In genomic region chr11:124875401-124875800, GRCh38 we compare ENCODE assay signal across 8 cellular contexts. TPM values are rescaled to one million over a fixed set of nuclear protein-coding genes. Genes with fewer than 3 reads are reported as not detected.
A peak's percentile ranks its signal among the peaks of the same experiment; 100 is the strongest.
DNase-seq lines count a peak whose midpoint lies in the region; ATAC-seq and TF ChIP-seq lines count a peak whose summit lies in the region.

No MANE protein-coding gene starts in this region.

- H3K36me3 Mint-ChIP-seq in stimulated activated naive CD8-positive, alpha-beta T cell treated with anti-CD3 and anti-CD28 coated beads, Interleukin-15, Interleukin-2, amounts not matched to agents 100 ng/mL and 50 ng/mL, for 24 hours (ENCODE audit: low read depth): no peaks in the 10 kb centered on the region

- H3K4me3 Mint-ChIP-seq in stimulated activated naive CD8-positive, alpha-beta T cell treated with anti-CD3 and anti-CD28 coated beads, Interleukin-15, Interleukin-2, amounts not matched to agents 100 ng/mL and 50 ng/mL, for 24 hours: peak overlapping the region; percentile 60

- no peak for ATAC-seq in stimulated activated naive CD8-positive, alpha-beta T cell treated with anti-CD3 and anti-CD28 coated beads, Interleukin-15, Interleukin-2, amounts not matched to agents 100 U/mL and 50 U/mL, for 24 hours

- TF ChIP-seq CTCF in astrocyte of the cerebellum (IDR thresholded peaks at IDR 0.05; ENCODE audit: low read depth, low read length, missing control alignments): no peak

- in situ Hi-C loops in astrocyte of the cerebellum (cut with HindIII; ENCODE audit: low sequenced_read_pairs): no loop called here

- peaks cover 39% of the 10 kb centered on the region for H3K27me3 Mint-ChIP-seq in stimulated activated naive CD8-positive, alpha-beta T cell treated with anti-CD3 and anti-CD28 coated beads, Interleukin-15, Interleukin-2, amounts not matched to agents 100 ng/mL and 50 ng/mL, for 24 hours

- intact Hi-C loops in cardiac septum (cut with DNase I): loop anchor here (5.0 kb wide), 1 partner anchor 77 kb away; the partner anchor contains the start of gene CCDC15

- H3K4me3 ChIP-seq in astrocyte of the cerebellum (ENCODE audit: low read depth, low read length): peak overlapping the region; percentile 56

- no peaks in the 10 kb centered on the region for H3K9me3 Mint-ChIP-seq in stimulated activated naive CD8-positive, alpha-beta T cell treated with anti-CD3 and anti-CD28 coated beads, Interleukin-15, Interleukin-2, amounts not matched to agents 100 ng/mL and 50 ng/mL, for 24 hours

- peaks cover 13% of the 10 kb centered on the region for H3K4me1 Mint-ChIP-seq in stimulated activated naive CD8-positive, alpha-beta T cell treated with anti-CD3 and anti-CD28 coated beads, Interleukin-15, Interleukin-2, amounts not matched to agents 100 ng/mL and 50 ng/mL, for 24 hours (ENCODE audit: low read depth)

- H3K27ac Mint-ChIP-seq in stimulated activated naive CD8-positive, alpha-beta T cell treated with anti-CD3 and anti-CD28 coated beads, Interleukin-15, Interleukin-2, amounts not matched to agents 100 ng/mL and 50 ng/mL, for 24 hours: no peak overlapping the region

- no peak for DNase-seq in stimulated activated naive CD8-positive, alpha-beta T cell treated with anti-CD3 and anti-CD28 coated beads, Interleukin-15, Interleukin-2, amounts not matched to agents 100 U/mL and 50 U/mL, for 24 hours
- DNase-seq in astrocyte of the cerebellum (ENCODE audit: low read depth) (no peak), mesenteric fat pad (ENCODE audit: low spot score) (peak; percentile 72), CD1c-positive myeloid dendritic cell (ENCODE audit: extremely low spot score) (no peak), middle frontal gyrus (ENCODE audit: extremely low spot score, low spot score) (no peak), GM03348 (ENCODE audit: low spot score) (no peak), cardiac septum (ENCODE audit: low spot score) (no peak)

RNA-seq across cellular contexts. Expression of gene ROBO3, which starts 10.2 kb away (rescaled TPM):
- total RNA-seq in mesenteric fat pad (14.8 TPM), cardiac septum (5.1 TPM)

RNA-seq across cellular contexts. Expression of gene ROBO4, which starts 22.3 kb away (rescaled TPM):
- total RNA-seq in mesenteric fat pad: 70.9 TPM
- total RNA-seq in cardiac septum: 15.9 TPM

RNA-seq across cellular contexts. Expression of gene HEPN1, which starts 43.6 kb away (rescaled TPM):
- total RNA-seq in mesenteric fat pad (not detected), cardiac septum (not detected)
